In the genomic region with DNA sequence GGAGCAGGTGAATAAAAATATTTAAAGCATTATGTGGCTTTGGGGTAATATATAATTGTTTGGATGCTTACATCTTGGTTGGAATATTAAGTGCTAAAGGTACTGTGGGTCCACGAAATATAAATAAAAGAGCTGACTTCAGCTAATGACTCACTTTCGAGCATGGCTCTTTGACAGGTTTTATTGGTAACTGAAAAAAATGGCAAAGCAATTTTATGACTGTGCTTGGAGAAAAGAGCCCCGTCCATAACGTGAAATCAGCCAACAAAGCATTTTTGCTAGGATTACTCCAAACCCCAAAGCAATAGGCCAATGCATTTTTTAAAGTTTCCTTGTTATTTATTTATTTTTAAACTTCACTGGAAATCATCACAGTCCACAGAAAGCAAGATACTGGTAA, we compare ENCODE assay signal across 32 cellular contexts.
"Had no signal": no experiment of that assay in that cellular context is flagged by ENCODE, and none has a peak within 500 bp of the region (broad histone marks: within the 10 kb centered on the region; RNA-seq: fewer than 3 reads in every experiment).

No MANE protein-coding gene starts in this region.

- H3K36me3 Mint-ChIP-seq: activated CD8-positive, alpha-beta memory T cell treated with anti-CD3 and anti-CD28 coated beads, Interleukin-2, amount 10 ng/mL, durations not matched to agents 7 days and 5 days; activated naive CD4-positive, alpha-beta T cell treated with anti-CD3 and anti-CD28 coated beads, Interleukin-2, amount 50 U/mL, for 24 hours had no signal

- H3K4me3 ChIP-seq: cardiac muscle cell, Peyer's patch, SJSA1 had no signal

- DNase-seq: activated B cell treated with CpG ODN at 0.5 μM for 24 hours; activated CD4-positive, alpha-beta T cell treated with anti-CD3 and anti-CD28 coated beads for 1 hour; activated CD4-positive, alpha-beta T cell treated with anti-CD3 and anti-CD28 coated beads, Interleukin-2, amount 10 ng/mL, durations not matched to agents 24 days and 14 days; activated CD4-positive, alpha-beta T cell treated with anti-CD3 and anti-CD28 coated beads, Interleukin-2, amount 50 U/mL, for 48 hours; activated CD8-positive, alpha-beta memory T cell treated with anti-CD3 and anti-CD28 coated beads, Interleukin-2, amount 10 ng/mL, durations not matched to agents 7 days and 5 days; activated effector memory CD4-positive, alpha-beta T cell treated with Interleukin-2 at 50 U/mL for 16 hours; activated naive CD4-positive, alpha-beta T cell; activated T-cell treated with anti-CD3 and anti-CD28 coated beads, Interleukin-2, amount 50 U/mL, for 24 hours; aorta; brain microvascular endothelial cell; IMR-90; Kasumi-1; KBM-7; MV-4-11; NCI-H1092 treated with DMSO at 0.1 percent for 48 hours; NCI-H1417 treated with DMSO at 0.1 percent for 48 hours; NCI-H1694; NCI-H2029; NCI-H2107; NCI-H345; NCI-H510A; NCI-H526 treated with DMSO at 0.1 percent for 48 hours; NCI-H82; OCI-M1; Peyer's patch; SHP77; T-helper 17 cell; T-helper 9 cell had no signal

- H3K27ac Mint-ChIP-seq: activated B cell treated with CpG ODN at 0.5 μM for 24 hours; activated CD4-positive, alpha-beta T cell treated with anti-CD3 and anti-CD28 coated beads, Interleukin-2, amount 10 ng/mL, durations not matched to agents 24 days and 14 days; activated CD8-positive, alpha-beta memory T cell treated with anti-CD3 and anti-CD28 coated beads, Interleukin-2, amount 10 ng/mL, durations not matched to agents 7 days and 5 days; activated naive CD4-positive, alpha-beta T cell treated with anti-CD3 and anti-CD28 coated beads, Interleukin-2, amount 50 U/mL, for 24 hours; activated T-cell treated with anti-CD3 and anti-CD28 coated beads, Interleukin-2, amount 50 U/mL, for 24 hours; activated T-helper 1 cell treated with anti-CD3 and anti-CD28 coated beads, Interleukin-12 subunit alpha, Interleukin-12 subunit beta, Interleukin-2, Interleukin-4 antibody, amounts not matched to agents 30 ng/mL and 10 ng/mL and 1 ng/mL, durations not matched to agents 14 hours and 24 hours and 36 hours; T-helper 17 cell had no signal

- ATAC-seq: activated CD8-positive, alpha-beta memory T cell treated with anti-CD3 and anti-CD28 coated beads, Interleukin-2, amount 10 ng/mL, durations not matched to agents 7 days and 5 days; T-helper 17 cell had no signal

- H3K4me1 Mint-ChIP-seq: activated B cell treated with CpG ODN at 0.5 μM for 24 hours; activated CD4-positive, alpha-beta T cell treated with anti-CD3 and anti-CD28 coated beads, Interleukin-2, amount 10 ng/mL, durations not matched to agents 24 days and 14 days; activated CD8-positive, alpha-beta memory T cell treated with anti-CD3 and anti-CD28 coated beads, Interleukin-2, amount 10 ng/mL, durations not matched to agents 7 days and 5 days; activated naive CD4-positive, alpha-beta T cell treated with anti-CD3 and anti-CD28 coated beads, Interleukin-2, amount 50 U/mL, for 24 hours; T-helper 17 cell had no signal

- H3K9me3 ChIP-seq: Peyer's patch, SJSA1 had no signal

- H3K36me3 ChIP-seq: brain microvascular endothelial cell, cardiac muscle cell, Peyer's patch, SJSA1 had no signal

- H3K27ac ChIP-seq: brain microvascular endothelial cell, cardiac muscle cell, Peyer's patch, SJSA1 had no signal

- H3K4me1 ChIP-seq: Peyer's patch, SJSA1 had no signal

- H3K27me3 Mint-ChIP-seq: activated B cell treated with CpG ODN at 0.5 μM for 24 hours; activated CD4-positive, alpha-beta T cell treated with anti-CD3 and anti-CD28 coated beads, Interleukin-2, amount 10 ng/mL, durations not matched to agents 24 days and 14 days; activated CD8-positive, alpha-beta memory T cell treated with anti-CD3 and anti-CD28 coated beads, Interleukin-2, amount 10 ng/mL, durations not matched to agents 7 days and 5 days; activated naive CD4-positive, alpha-beta T cell treated with anti-CD3 and anti-CD28 coated beads, Interleukin-2, amount 50 U/mL, for 24 hours; activated T-cell treated with anti-CD3 and anti-CD28 coated beads, Interleukin-2, amount 50 U/mL, for 24 hours; T-helper 17 cell had no signal

- H3K27me3 ChIP-seq: brain microvascular endothelial cell, cardiac muscle cell, Peyer's patch, SJSA1 had no signal

- H3K4me3 Mint-ChIP-seq: activated B cell treated with CpG ODN at 0.5 μM for 24 hours; activated CD4-positive, alpha-beta T cell treated with anti-CD3 and anti-CD28 coated beads, Interleukin-2, amount 10 ng/mL, durations not matched to agents 24 days and 14 days; activated CD8-positive, alpha-beta memory T cell treated with anti-CD3 and anti-CD28 coated beads, Interleukin-2, amount 10 ng/mL, durations not matched to agents 7 days and 5 days; activated naive CD4-positive, alpha-beta T cell treated with anti-CD3 and anti-CD28 coated beads, Interleukin-2, amount 50 U/mL, for 24 hours; activated T-cell treated with anti-CD3 and anti-CD28 coated beads, Interleukin-2, amount 50 U/mL, for 24 hours; activated T-helper 1 cell treated with anti-CD3 and anti-CD28 coated beads, Interleukin-12 subunit alpha, Interleukin-12 subunit beta, Interleukin-2, Interleukin-4 antibody, amounts not matched to agents 30 ng/mL and 10 ng/mL and 1 ng/mL, durations not matched to agents 14 hours and 24 hours and 36 hours; T-helper 17 cell had no signal

- H3K9me3 Mint-ChIP-seq: activated T-cell treated with anti-CD3 and anti-CD28 coated beads, Interleukin-2, amount 50 U/mL, for 24 hours; activated T-helper 1 cell treated with anti-CD3 and anti-CD28 coated beads, Interleukin-12 subunit alpha, Interleukin-12 subunit beta, Interleukin-2, Interleukin-4 antibody, amounts not matched to agents 30 ng/mL and 10 ng/mL and 1 ng/mL, durations not matched to agents 14 hours and 24 hours and 36 hours had no signal
